26 cellular contexts compared by ENCODE assay signal in genomic region chr6:37655666-37656065, GRCh38.
"Had no signal": no experiment of that assay in that cellular context is flagged by ENCODE, and none has a peak within 500 bp of the region (broad histone marks: within the 10 kb centered on the region; RNA-seq: fewer than 3 reads in every experiment).

No MANE protein-coding gene starts in this region.

- H3K27ac ChIP-seq: ovary, parathyroid adenoma, psoas muscle, right lobe of liver, skin epidermis, spleen, stomach, thoracic aorta, thyroid gland, tibial nerve, upper lobe of left lung, uterus had no signal

- H3K4me3 ChIP-seq: ovary, psoas muscle, right lobe of liver, skin epidermis, smooth muscle cell, spleen, stomach, thoracic aorta, thyroid gland, tibial nerve, upper lobe of left lung, uterus had no signal

- DNase-seq: naive thymus-derived CD4-positive, alpha-beta T cell; natural killer cell; occipital lobe; ovary; psoas muscle; right cardiac atrium; right lobe of liver; spleen; stimulated activated CD4-positive, alpha-beta T cell treated with anti-CD3 and anti-CD28 coated beads, Interleukin-12 subunit alpha, Interleukin-12 subunit beta, amount 100 ng/mL, for 4 hours; stimulated activated CD4-positive, alpha-beta T cell treated with anti-CD3 and anti-CD28 coated beads, Interleukin-1b, Interleukin-23, amount 100 ng/mL, for 48 hours; stimulated activated CD4-positive, alpha-beta T cell treated with anti-CD3 and anti-CD28 coated beads, Interleukin-4, amount 100 ng/mL, for 24 hours; stimulated activated naive B cell treated with anti-CD40 and anti-IgM and Interleukin-4, amounts not matched to agents 10 μg/mL and 1 μg/mL and 100 μg/mL, for 72 hours; stimulated activated naive CD4-positive, alpha-beta T cell treated with Interleukin-2 at 50 U/mL for 16 hours; stomach; thyroid gland; trophoblast cell; upper lobe of left lung; uterus had no signal

- H2AFZ ChIP-seq: parathyroid adenoma had no signal

- H3K4me2 ChIP-seq: smooth muscle cell had no signal

- H3K36me3 Mint-ChIP-seq: stimulated activated effector memory CD8-positive, alpha-beta T cell treated with anti-CD3 and anti-CD28 coated beads, Interleukin-12 subunit alpha, Interleukin-12 subunit beta, amount 100 ng/mL, for 72 hours had no signal

- H3K4me1 Mint-ChIP-seq: natural killer cell; nephron; stimulated activated naive B cell treated with anti-CD40 and anti-IgM and Interleukin-4, amounts not matched to agents 10 μg/mL and 1 μg/mL and 100 μg/mL, for 72 hours had no signal

- H3K9me3 ChIP-seq: right lobe of liver, thyroid gland had no signal

- H3K27me3 ChIP-seq: ovary, right lobe of liver, thyroid gland, tibial nerve, upper lobe of left lung, uterus had no signal

- H3K27ac Mint-ChIP-seq: natural killer cell; nephron; stimulated activated effector memory CD8-positive, alpha-beta T cell treated with anti-CD3 and anti-CD28 coated beads, Interleukin-12 subunit alpha, Interleukin-12 subunit beta, amount 100 ng/mL, for 72 hours; stimulated activated naive B cell treated with anti-CD40 and anti-IgM and Interleukin-4, amounts not matched to agents 10 μg/mL and 1 μg/mL and 100 μg/mL, for 72 hours; stimulated activated naive CD8-positive, alpha-beta T cell treated with anti-CD3 and anti-CD28 coated beads, Interleukin-15, Interleukin-2, amounts not matched to agents 100 ng/mL and 50 ng/mL, for 24 hours had no signal

- H3K9ac ChIP-seq: parathyroid adenoma had no signal

- H3K4me3 Mint-ChIP-seq: naive thymus-derived CD4-positive, alpha-beta T cell; natural killer cell; nephron; stimulated activated effector memory CD8-positive, alpha-beta T cell treated with anti-CD3 and anti-CD28 coated beads, Interleukin-12 subunit alpha, Interleukin-12 subunit beta, amount 100 ng/mL, for 72 hours; stimulated activated naive B cell treated with anti-CD40 and anti-IgM and Interleukin-4, amounts not matched to agents 10 μg/mL and 1 μg/mL and 100 μg/mL, for 72 hours; stimulated activated naive CD8-positive, alpha-beta T cell treated with anti-CD3 and anti-CD28 coated beads, Interleukin-15, Interleukin-2, amounts not matched to agents 100 ng/mL and 50 ng/mL, for 24 hours had no signal

- H3K36me3 ChIP-seq: ovary, right lobe of liver, thoracic aorta, thyroid gland, upper lobe of left lung, uterus had no signal

- ATAC-seq: naive thymus-derived CD4-positive, alpha-beta T cell; natural killer cell; psoas muscle; right cardiac atrium; stimulated activated effector memory CD8-positive, alpha-beta T cell treated with anti-CD3 and anti-CD28 coated beads, Interleukin-12 subunit alpha, Interleukin-12 subunit beta, amount 100 ng/mL, for 72 hours; stimulated activated naive B cell treated with anti-CD40 and anti-IgM and Interleukin-4, amounts not matched to agents 10 μg/mL and 1 μg/mL and 100 μg/mL, for 72 hours had no signal

- H3K4me1 ChIP-seq: psoas muscle, right lobe of liver, spleen, stomach, upper lobe of left lung, uterus had no signal
